ENCODE assay signal across 8 cellular contexts in the genomic region with DNA sequence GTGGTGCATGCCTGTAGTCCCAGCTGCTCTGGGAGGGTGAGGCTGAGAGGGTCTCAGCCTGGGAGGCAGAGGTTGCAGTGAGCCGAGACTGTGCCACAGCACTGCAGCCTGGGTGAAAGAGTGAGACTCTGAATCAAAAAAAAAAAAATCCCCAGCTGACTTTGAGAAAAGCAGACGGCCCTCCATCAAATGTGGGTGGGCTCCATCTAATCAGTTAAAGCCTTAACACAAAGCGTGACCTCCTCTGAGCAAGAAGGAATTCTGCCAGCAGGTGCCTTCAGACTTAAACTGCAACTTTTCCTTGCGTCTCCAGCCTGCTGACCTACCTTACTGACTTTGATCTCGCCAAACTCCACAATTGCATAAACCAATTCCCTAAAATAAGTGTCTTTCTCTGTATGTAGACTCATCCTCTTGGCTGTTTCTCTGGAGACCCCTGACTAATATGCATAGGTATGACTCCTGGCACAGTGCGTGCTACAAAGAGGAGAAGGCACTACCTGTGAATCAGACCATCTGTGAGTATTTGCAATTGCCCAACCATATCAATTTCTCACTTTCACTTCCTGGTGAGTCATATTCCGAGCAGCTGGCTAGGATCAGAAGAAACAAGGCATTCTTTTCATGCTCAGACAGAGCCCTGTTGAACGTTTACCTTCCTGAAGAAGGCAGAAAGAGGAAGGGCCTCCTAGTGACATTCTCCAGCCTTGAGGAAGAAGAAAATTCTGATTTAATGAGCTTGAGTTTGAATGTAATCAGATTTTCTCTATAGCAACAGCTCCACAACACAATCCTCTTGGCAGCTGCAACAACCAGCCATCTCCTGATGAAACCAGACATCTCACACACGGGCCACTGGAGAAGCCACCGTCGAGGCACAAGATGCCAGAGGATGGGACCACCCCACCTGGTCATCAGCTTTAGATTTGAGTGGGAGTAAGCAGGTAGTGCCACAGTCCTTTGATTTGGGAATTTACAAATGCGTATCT. TPM values are rescaled to one million over a fixed set of nuclear protein-coding genes. Genes with fewer than 3 reads are reported as not detected.
DNase-seq lines count a peak whose midpoint lies in the region; ATAC-seq, FAIRE-seq and TF ChIP-seq lines count a peak whose summit lies in the region.

No MANE protein-coding gene starts in this region.

- TF ChIP-seq CTCF in adrenal gland (IDR thresholded peaks at IDR 0.05): no peak
- TF ChIP-seq CTCF in keratinocyte (optimal IDR thresholded peaks at IDR 0.05 in 1 of 3, IDR thresholded peaks at IDR 0.05 in 1 of 3, conservative IDR thresholded peaks at IDR 0.05 in 1 of 3; ENCODE audit: extremely low read depth in 1 of 3, insufficient read depth in 2 of 3, low read length in 3 of 3): no peak

- no peaks in the 10 kb centered on the region for H3K79me2 ChIP-seq in keratinocyte (ENCODE audit: control insufficient read depth, insufficient read depth, low read length)

- H3K9me1 ChIP-seq in keratinocyte (ENCODE audit: control insufficient read depth, extremely low read depth, insufficient read depth, low read length): no peaks in the 10 kb centered on the region

- H3K9me3 ChIP-seq in adrenal gland (replicated peaks in 1 of 3): no peaks in the 10 kb centered on the region
- no peaks in the 10 kb centered on the region for H3K9me3 ChIP-seq in keratinocyte (ENCODE audit: control insufficient read depth, low read depth, low read length)

- peak overlapping the region; percentile 88 for H3K9ac ChIP-seq in keratinocyte (ENCODE audit: control insufficient read depth, extremely low read depth, insufficient read depth, low read length)

- peaks cover 0 to 13% of the 10 kb centered on the region in 2 donors for H3K4me1 ChIP-seq in adrenal gland (replicated peaks in 1 of 2)
- peaks cover 43% of the 10 kb centered on the region for H3K4me1 ChIP-seq in keratinocyte (ENCODE audit: control insufficient read depth, extremely low read depth, insufficient read depth, low read length)

- FAIRE-seq in keratinocyte (lab: Jason Lieb, UNC): peak; percentile 91

- TF ChIP-seq POLR2A in adrenal gland (IDR thresholded peaks at IDR 0.05): no peak

- H3K4me3 ChIP-seq in adrenal gland (no peak overlapping the region), keratinocyte (ENCODE audit: control insufficient read depth in 2 of 3, extremely low read depth in 1 of 3, insufficient read depth in 2 of 3, low read depth in 1 of 3, low read length in 3 of 3) (peak overlapping the region in 2 of 3 experiments; percentile 58 to 70)

- peak overlapping the region; percentile 99 for H3K4me2 ChIP-seq in keratinocyte (ENCODE audit: control insufficient read depth, extremely low read depth, insufficient read depth, low read depth, low read length)

- peak overlapping the region; percentile 67 for H2AFZ ChIP-seq in keratinocyte (ENCODE audit: control insufficient read depth, low read length)

- H3K27ac ChIP-seq in adrenal gland (peak overlapping the region in 1 of 5 donors; percentile 51), keratinocyte (ENCODE audit: control insufficient read depth, insufficient read depth, low read length) (peak overlapping the region; percentile 100)

- intact Hi-C loops in adrenal gland (cut with DNase I): no loop called here

- peak; percentile 87 for ATAC-seq in GM19463 (IDR thresholded peaks at IDR 0.05; ENCODE audit: unreplicated experiment)
- ATAC-seq in HG03520 (IDR thresholded peaks at IDR 0.05; ENCODE audit: unreplicated experiment): peak; percentile 88

- DNase-seq in DMS 273 treated with DMSO at 0.1 percent for 48 hours (lab: John Stamatoyannopoulos, UW) (peak; percentile 70), NOMO-1 treated with dmso at 0.1 percent for 144 hours (lab: John Stamatoyannopoulos, UW; ENCODE audit: unreplicated experiment) (peak; percentile 83), adrenal gland (peak in 6 of 7 donors; percentile 23 to 79 (median 60)), keratinocyte (ENCODE audit: low read depth, low spot score) (peak; percentile 97), NK-92 (lab: John Stamatoyannopoulos, UW; ENCODE audit: unreplicated experiment) (no peak)
- peak; percentile 67 for DNase-seq in stimulated activated CD4-positive, alpha-beta T cell treated with anti-CD3 and anti-CD28 coated beads, Interleukin-4, amount 100 ng/mL, for 24 hours

- H3K27me3 ChIP-seq in adrenal gland (no peaks in the 10 kb centered on the region), keratinocyte (ENCODE audit: control insufficient read depth, extremely low read depth, insufficient read depth, low read length) (no peaks in the 10 kb centered on the region)

- dilution Hi-C loops in keratinocyte (cut with MboI; ENCODE audit: extremely low pct_ligation_motif_present, low sequenced_read_pairs): no loop called here

- no peaks in the 10 kb centered on the region for H4K20me1 ChIP-seq in keratinocyte (ENCODE audit: control insufficient read depth, extremely low read depth, insufficient read depth, low read length)

- 34 to 47% (median 44%) methylated on average over 9 to 12 of the region's 12 CpGs for WGBS in adrenal gland, 4 donors

- H3K36me3 ChIP-seq in adrenal gland (replicated peaks in 1 of 2): no peaks in the 10 kb centered on the region
- H3K36me3 ChIP-seq in keratinocyte (ENCODE audit: control insufficient read depth in 2 of 2, extremely low read depth in 1 of 2, insufficient read depth in 2 of 2, low read length in 2 of 2): no peaks in the 10 kb centered on the region

RNA-seq across cellular contexts. Expression of gene CLMN, which starts 54.3 kb away (rescaled TPM):
- 1 to 10 TPM; 4.3 to 9.5 (median 5.4) TPM for total RNA-seq in adrenal gland
- 1 to 10 TPM; 2.7 to 2.9 (median 2.9) TPM for polyA plus RNA-seq in adrenal gland
- polyA plus RNA-seq in keratinocyte: 2.9 to 7.0 TPM (median 6.1 TPM) in 3 replicates
- 13.8 TPM for polyA plus RNA-seq in keratinocyte (2011; ENCODE audit: low read depth)
- 6.1 and 9.6 TPM in 2 replicates for polyA plus RNA-seq in keratinocyte (2011; cell fraction: cytosol; rRNA removed)
- polyA plus RNA-seq in keratinocyte (2011; cell fraction: nucleus; rRNA removed): 8.1 and 9.1 TPM in 2 replicates
- polyA plus RNA-seq in keratinocyte (2012; ENCODE audit: low replicate concordance): 4.1 and 8.5 TPM in 2 replicates
- 3.2 to 16.5 TPM (median 5.1 TPM) in 3 replicates for polyA minus RNA-seq in keratinocyte
- 5.6 TPM for polyA minus RNA-seq in keratinocyte (2011; cell fraction: cytosol; rRNA and poly(A)+ RNA removed)
- polyA minus RNA-seq in keratinocyte (2011; cell fraction: nucleus; rRNA and poly(A)+ RNA removed): 5.5 and 13.3 TPM in 2 replicates

Comparison
In these comparisons a context has a peak if more than half of its experiments do, and no peak if none do; other contexts are left out.
1. H3K4me3 ChIP-seq: peak in keratinocyte (2 of 3); none in adrenal gland (0 of 4).